ENCODE assay signal across 1 cellular context in the genomic region with DNA sequence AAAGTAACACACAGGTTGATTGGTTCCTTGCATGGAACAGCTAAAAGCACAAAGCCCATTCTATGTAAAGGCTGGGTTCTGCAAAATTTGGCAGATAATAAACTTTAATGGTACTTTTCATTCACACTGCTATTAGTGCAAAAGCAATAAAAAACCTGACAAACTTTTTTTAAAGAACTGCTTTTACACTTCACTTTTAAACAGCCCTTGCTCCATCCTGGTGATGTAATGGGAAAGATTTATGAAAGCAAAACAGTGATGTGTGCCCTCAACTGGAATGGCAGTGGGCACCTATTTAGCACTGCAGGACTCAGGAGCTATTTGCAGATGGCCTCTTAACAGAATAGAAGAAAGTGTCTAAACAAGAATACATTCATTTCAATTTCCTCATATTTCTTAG.
TF ChIP-seq lines count a peak whose summit lies in the region.

No MANE protein-coding gene starts in this region.

TF ChIP-seq in HEK293, 187 proteins besides CTCF, POLR2A, EP300 and RAD21 (continued from another document):
- TF ChIP-seq, protein P1, sequence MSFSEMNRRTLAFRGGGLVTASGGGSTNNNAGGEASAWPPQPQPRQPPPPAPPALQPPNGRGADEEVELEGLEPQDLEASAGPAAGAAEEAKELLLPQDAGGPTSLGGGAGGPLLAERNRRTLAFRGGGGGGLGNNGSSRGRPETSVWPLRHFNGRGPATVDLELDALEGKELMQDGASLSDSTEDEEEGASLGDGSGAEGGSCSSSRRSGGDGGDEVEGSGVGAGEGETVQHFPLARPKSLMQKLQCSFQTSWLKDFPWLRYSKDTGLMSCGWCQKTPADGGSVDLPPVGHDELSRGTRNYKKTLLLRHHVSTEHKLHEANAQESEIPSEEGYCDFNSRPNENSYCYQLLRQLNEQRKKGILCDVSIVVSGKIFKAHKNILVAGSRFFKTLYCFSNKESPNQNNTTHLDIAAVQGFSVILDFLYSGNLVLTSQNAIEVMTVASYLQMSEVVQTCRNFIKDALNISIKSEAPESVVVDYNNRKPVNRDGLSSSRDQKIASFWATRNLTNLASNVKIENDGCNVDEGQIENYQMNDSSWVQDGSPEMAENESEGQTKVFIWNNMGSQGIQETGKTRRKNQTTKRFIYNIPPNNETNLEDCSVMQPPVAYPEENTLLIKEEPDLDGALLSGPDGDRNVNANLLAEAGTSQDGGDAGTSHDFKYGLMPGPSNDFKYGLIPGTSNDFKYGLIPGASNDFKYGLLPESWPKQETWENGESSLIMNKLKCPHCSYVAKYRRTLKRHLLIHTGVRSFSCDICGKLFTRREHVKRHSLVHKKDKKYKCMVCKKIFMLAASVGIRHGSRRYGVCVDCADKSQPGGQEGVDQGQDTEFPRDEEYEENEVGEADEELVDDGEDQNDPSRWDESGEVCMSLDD (tag by site-specific recombination; IDR thresholded peaks at IDR 0.05), result no peak
- no peak for TF ChIP-seq ZNF510 (tag by site-specific recombination; IDR thresholded peaks at IDR 0.05; ENCODE audit: insufficient replicate concordance)
- TF ChIP-seq ZNF239 (tag by site-specific recombination; IDR thresholded peaks at IDR 0.05), result no peak
- TF ChIP-seq ZEB2 (tag by site-specific recombination; IDR thresholded peaks at IDR 0.05), result no peak; the same call in 1 of the 2 replicates
- no peak for TF ChIP-seq SCRT1 (tag by site-specific recombination; IDR thresholded peaks at IDR 0.05; ENCODE audit: borderline replicate concordance)
- peak; percentile 16; the same call in 1 of the 2 replicates for TF ChIP-seq ZNF350 (tag by site-specific recombination; IDR thresholded peaks at IDR 0.05)
- TF ChIP-seq ZBTB7A (tag by site-specific recombination; IDR thresholded peaks at IDR 0.05; ENCODE audit: low read depth), result no peak
- no peak; the same call in 1 of the 2 replicates for TF ChIP-seq ZNF24 (tag by site-specific recombination; IDR thresholded peaks at IDR 0.05)
- no peak for TF ChIP-seq ZNF785 (tag by site-specific recombination; IDR thresholded peaks at IDR 0.05)
- TF ChIP-seq, protein P2, sequence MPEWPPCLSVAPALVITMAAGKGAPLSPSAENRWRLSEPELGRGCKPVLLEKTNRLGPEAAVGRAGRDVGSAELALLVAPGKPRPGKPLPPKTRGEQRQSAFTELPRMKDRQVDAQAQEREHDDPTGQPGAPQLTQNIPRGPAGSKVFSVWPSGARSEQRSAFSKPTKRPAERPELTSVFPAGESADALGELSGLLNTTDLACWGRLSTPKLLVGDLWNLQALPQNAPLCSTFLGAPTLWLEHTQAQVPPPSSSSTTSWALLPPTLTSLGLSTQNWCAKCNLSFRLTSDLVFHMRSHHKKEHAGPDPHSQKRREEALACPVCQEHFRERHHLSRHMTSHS (tag by site-specific recombination; IDR thresholded peaks at IDR 0.05), result no peak
- TF ChIP-seq RBAK (tag by site-specific recombination; IDR thresholded peaks at IDR 0.05), result no peak
- no peak for TF ChIP-seq KLF8 (tag by site-specific recombination; IDR thresholded peaks at IDR 0.05)
- TF ChIP-seq, protein P3, sequence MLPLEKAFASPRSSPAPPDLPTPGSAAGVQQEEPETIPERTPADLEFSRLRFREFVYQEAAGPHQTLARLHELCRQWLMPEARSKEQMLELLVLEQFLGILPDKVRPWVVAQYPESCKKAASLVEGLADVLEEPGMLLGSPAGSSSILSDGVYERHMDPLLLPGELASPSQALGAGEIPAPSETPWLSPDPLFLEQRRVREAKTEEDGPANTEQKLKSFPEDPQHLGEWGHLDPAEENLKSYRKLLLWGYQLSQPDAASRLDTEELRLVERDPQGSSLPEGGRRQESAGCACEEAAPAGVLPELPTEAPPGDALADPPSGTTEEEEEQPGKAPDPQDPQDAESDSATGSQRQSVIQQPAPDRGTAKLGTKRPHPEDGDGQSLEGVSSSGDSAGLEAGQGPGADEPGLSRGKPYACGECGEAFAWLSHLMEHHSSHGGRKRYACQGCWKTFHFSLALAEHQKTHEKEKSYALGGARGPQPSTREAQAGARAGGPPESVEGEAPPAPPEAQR (tag by site-specific recombination; IDR thresholded peaks at IDR 0.05), result no peak
- peak; percentile 33; the same call in 1 of the 2 replicates for TF ChIP-seq ZNF596 (tag by site-specific recombination; IDR thresholded peaks at IDR 0.05)
- TF ChIP-seq ZNF146 (tag by site-specific recombination; IDR thresholded peaks at IDR 0.05), result no peak
- TF ChIP-seq ZNF132 (tag by site-specific recombination; IDR thresholded peaks at IDR 0.05; ENCODE audit: borderline replicate concordance), result no peak
- no peak for TF ChIP-seq ZNF514 (tag by site-specific recombination; IDR thresholded peaks at IDR 0.05)
- TF ChIP-seq, protein P4, sequence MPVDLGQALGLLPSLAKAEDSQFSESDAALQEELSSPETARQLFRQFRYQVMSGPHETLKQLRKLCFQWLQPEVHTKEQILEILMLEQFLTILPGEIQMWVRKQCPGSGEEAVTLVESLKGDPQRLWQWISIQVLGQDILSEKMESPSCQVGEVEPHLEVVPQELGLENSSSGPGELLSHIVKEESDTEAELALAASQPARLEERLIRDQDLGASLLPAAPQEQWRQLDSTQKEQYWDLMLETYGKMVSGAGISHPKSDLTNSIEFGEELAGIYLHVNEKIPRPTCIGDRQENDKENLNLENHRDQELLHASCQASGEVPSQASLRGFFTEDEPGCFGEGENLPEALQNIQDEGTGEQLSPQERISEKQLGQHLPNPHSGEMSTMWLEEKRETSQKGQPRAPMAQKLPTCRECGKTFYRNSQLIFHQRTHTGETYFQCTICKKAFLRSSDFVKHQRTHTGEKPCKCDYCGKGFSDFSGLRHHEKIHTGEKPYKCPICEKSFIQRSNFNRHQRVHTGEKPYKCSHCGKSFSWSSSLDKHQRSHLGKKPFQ (tag by site-specific recombination; IDR thresholded peaks at IDR 0.05), result peak; percentile 77
- TF ChIP-seq, protein P5, sequence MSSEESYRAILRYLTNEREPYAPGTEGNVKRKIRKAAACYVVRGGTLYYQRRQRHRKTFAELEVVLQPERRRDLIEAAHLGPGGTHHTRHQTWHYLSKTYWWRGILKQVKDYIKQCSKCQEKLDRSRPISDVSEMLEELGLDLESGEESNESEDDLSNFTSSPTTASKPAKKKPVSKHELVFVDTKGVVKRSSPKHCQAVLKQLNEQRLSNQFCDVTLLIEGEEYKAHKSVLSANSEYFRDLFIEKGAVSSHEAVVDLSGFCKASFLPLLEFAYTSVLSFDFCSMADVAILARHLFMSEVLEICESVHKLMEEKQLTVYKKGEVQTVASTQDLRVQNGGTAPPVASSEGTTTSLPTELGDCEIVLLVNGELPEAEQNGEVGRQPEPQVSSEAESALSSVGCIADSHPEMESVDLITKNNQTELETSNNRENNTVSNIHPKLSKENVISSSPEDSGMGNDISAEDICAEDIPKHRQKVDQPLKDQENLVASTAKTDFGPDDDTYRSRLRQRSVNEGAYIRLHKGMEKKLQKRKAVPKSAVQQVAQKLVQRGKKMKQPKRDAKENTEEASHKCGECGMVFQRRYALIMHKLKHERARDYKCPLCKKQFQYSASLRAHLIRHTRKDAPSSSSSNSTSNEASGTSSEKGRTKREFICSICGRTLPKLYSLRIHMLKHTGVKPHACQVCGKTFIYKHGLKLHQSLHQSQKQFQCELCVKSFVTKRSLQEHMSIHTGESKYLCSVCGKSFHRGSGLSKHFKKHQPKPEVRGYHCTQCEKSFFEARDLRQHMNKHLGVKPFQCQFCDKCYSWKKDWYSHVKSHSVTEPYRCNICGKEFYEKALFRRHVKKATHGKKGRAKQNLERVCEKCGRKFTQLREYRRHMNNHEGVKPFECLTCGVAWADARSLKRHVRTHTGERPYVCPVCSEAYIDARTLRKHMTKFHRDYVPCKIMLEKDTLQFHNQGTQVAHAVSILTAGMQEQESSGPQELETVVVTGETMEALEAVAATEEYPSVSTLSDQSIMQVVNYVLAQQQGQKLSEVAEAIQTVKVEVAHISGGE (tag by site-specific recombination; conservative IDR thresholded peaks at IDR 0.05; ENCODE audit: low read depth), result no peak
- TF ChIP-seq ZNF394 (tag by site-specific recombination; IDR thresholded peaks at IDR 0.05; ENCODE audit: borderline replicate concordance), result no peak
- TF ChIP-seq ZNF426 (tag by site-specific recombination; IDR thresholded peaks at IDR 0.05), result no peak
TF ChIP-seq in HEK293: peak in this region for 21.
